Comparison of ENCODE assay signal across 27 cellular contexts in the genomic region with DNA sequence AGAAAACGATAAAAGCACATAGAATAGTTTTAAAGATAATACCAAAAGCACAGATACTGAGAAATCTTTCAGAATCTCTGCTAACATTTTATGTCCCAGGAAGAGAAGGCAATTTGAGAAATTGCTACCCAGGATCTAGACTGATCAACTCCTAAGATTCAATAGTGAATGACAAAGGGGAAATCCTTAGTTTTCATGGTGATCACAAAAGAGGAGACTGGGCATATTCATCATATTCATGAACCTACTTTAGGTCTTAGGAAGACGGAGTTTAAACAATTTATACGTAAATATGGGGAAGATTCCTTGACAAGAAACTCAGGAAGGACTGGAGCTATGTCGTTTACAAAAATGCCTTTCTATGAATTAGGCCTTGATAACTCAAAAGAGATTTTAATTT.
"Had no signal": no experiment of that assay in that cellular context is flagged by ENCODE, and none has a peak within 500 bp of the region (broad histone marks: within the 10 kb centered on the region; RNA-seq: fewer than 3 reads in every experiment).

No MANE protein-coding gene starts in this region.

- ATAC-seq: activated CD4-positive, alpha-beta T cell treated with anti-CD3 and anti-CD28 coated beads for 36 hours; activated CD8-positive, alpha-beta memory T cell treated with anti-CD3 and anti-CD28 coated beads, Interleukin-2, amount 10 ng/mL, durations not matched to agents 7 days and 5 days; activated CD8-positive, alpha-beta T cell treated with anti-CD3 and anti-CD28 coated beads, Interleukin-2, amount 10 ng/mL, durations not matched to agents 7 days and 5 days; esophagus mucosa; T-helper 17 cell had no signal

- H3K9me3 ChIP-seq: ascending aorta, breast epithelium, colonic mucosa had no signal

- H3K4me1 ChIP-seq: ascending aorta, breast epithelium, colonic mucosa had no signal

- H3K4me3 ChIP-seq: ascending aorta, breast epithelium, cardiac muscle cell, colonic mucosa had no signal

- H3K27me3 ChIP-seq: ascending aorta, breast epithelium, cardiac muscle cell, colonic mucosa had no signal

- DNase-seq: activated CD4-positive, alpha-beta memory T cell treated with anti-CD3 and anti-CD28 coated beads for 36 hours; activated CD4-positive, alpha-beta T cell treated with anti-CD3 and anti-CD28 coated beads for 36 hours; activated CD4-positive, alpha-beta T cell treated with anti-CD3 and anti-CD28 coated beads, Interleukin-2, amount 10 ng/mL, durations not matched to agents 24 days and 14 days; activated CD4-positive, CD25-positive, alpha-beta regulatory T cell; activated CD4-positive, CD25-positive, alpha-beta regulatory T cell treated with anti-CD3 and anti-CD28 coated beads, Interleukin-2, amount 50 U/mL, for 72 hours; activated CD8-positive, alpha-beta memory T cell treated with anti-CD3 and anti-CD28 coated beads, Interleukin-2, amount 10 ng/mL, durations not matched to agents 7 days and 5 days; activated CD8-positive, alpha-beta memory T cell treated with anti-CD3 and anti-CD28 coated beads, Interleukin-2, amount 50 U/mL, for 4 hours; activated CD8-positive, alpha-beta T cell treated with anti-CD3 and anti-CD28 coated beads, Interleukin-2, amount 10 ng/mL, durations not matched to agents 7 days and 5 days; activated effector memory CD4-positive, alpha-beta T cell treated with anti-CD3 and anti-CD28 coated beads, Interleukin-2, amount 50 U/mL, for 16 hours; activated naive CD4-positive, alpha-beta T cell treated with anti-CD3 and anti-CD28 coated beads for 36 hours; activated naive CD8-positive, alpha-beta T cell treated with anti-CD3 and anti-CD28 coated beads, Interleukin-2, amount 10 ng/mL, durations not matched to agents 7 days and 5 days; activated T-cell treated with anti-CD3 and anti-CD28 coated beads, Interleukin-2, amount 50 U/mL, for 1 hour; activated T-cell treated with anti-CD3 and anti-CD28 coated beads, Interleukin-2, amount 50 U/mL, for 48 hours; central memory CD4-positive, alpha-beta T cell; cerebellar nuclear complex; colonic mucosa; effector memory CD4-positive, alpha-beta T cell; endodermal cell; foreskin fibroblast; head of caudate nucleus; T-helper 17 cell; T1000; WERI-Rb-1 had no signal

- H3K36me3 ChIP-seq: ascending aorta, breast epithelium, cardiac muscle cell, colonic mucosa had no signal

- H3K27ac ChIP-seq: ascending aorta, breast epithelium, cardiac muscle cell, colonic mucosa, WERI-Rb-1 had no signal
